ENCODE assay signal across 9 cellular contexts in genomic region chr7:37901236-37901827, GRCh38. TPM values are rescaled to one million over a fixed set of nuclear protein-coding genes. Genes with fewer than 3 reads are reported as not detected.
DNase-seq lines count a peak whose midpoint lies in the region; ATAC-seq, FAIRE-seq and TF ChIP-seq lines count a peak whose summit lies in the region.
"Had no signal": no experiment of that assay in that cellular context is flagged by ENCODE, and none has a peak within 500 bp of the region (broad histone marks: within the 10 kb centered on the region; RNA-seq: fewer than 3 reads in every experiment).

No MANE protein-coding gene starts in this region.

- H3K79me2 ChIP-seq in K562 (ENCODE audit: control insufficient read depth, insufficient read depth, low read length): no peaks in the 10 kb centered on the region

- TF ChIP-seq CTCF in K562 (IDR thresholded peaks at IDR 0.05 in 2 of 3, conservative IDR thresholded peaks at IDR 0.05 in 1 of 3; ENCODE audit: insufficient read depth in 2 of 3, low read depth in 1 of 3, low read length in 3 of 3): peak; percentile 50 to 80 (median 58); a peak in 5 of 6 replicates

- peak; percentile 87 for ATAC-seq in K562

- H3K4me3 ChIP-seq in K562: no peak overlapping the region
- H3K4me3 ChIP-seq: BLaER1 had no signal

- POLR2A ChIA-PET in K562 (lab: Yijun Ruan, JAX): interaction anchor here (0.8 kb wide), 1 partner anchor 208 kb away, joined by 3 read pairs; no protein-coding TSS in a partner anchor

- in situ Hi-C loops in K562 (cut with MboI): loop anchor here (5.0 to 10.0 kb wide), 2 partner anchors 321 to 453 kb away; no protein-coding TSS in a partner anchor

- BruUV-seq in K562 (replicated peaks; lab: Mats Ljungman, UMichigan): no TSS peak

- peaks cover 5 to 6% of the 10 kb centered on the region in 2 experiments; a peak in 3 of 5 replicates for H3K4me1 ChIP-seq in K562 (replicated peaks in 1 of 2; ENCODE audit: control insufficient read depth in 2 of 2, insufficient read depth in 2 of 2, low read length in 2 of 2)
- H3K4me1 ChIP-seq: BLaER1 had no signal

- FAIRE-seq in K562 (lab: Jason Lieb, UNC): peak; percentile 57

- CTCF ChIA-PET in K562 (lab: Yijun Ruan, JAX; ENCODE audit: low intra/inter-chr PET ratio): interaction anchor here (0.6 to 3.0 kb wide), 10 partner anchors 141 to 1412 kb away, joined by 3 to 31 read pairs (median 4); no protein-coding TSS in a partner anchor

- 0% methylated on average over 6 of the region's 6 CpGs for WGBS in K562 (ENCODE audit: insufficient coverage, low coverage, missing lambda C conversion rate)

- H2AFZ ChIP-seq in K562 (ENCODE audit: low read depth, low read length): 0 out of 2 replicates have a peak overlapping the region, but pooled peaks have one; percentile 15

- no peak overlapping the region for H3K4me2 ChIP-seq in K562 (ENCODE audit: insufficient read depth, low read length)
- H3K4me2 ChIP-seq: BLaER1 had no signal

- no peaks in the 10 kb centered on the region for H3K9me1 ChIP-seq in K562 (ENCODE audit: control insufficient read depth, insufficient read depth, low read length)

- no peaks in the 10 kb centered on the region for H3K27me3 ChIP-seq in K562 (ENCODE audit: control insufficient read depth in 2 of 2, insufficient read depth in 2 of 2, low read length in 2 of 2)
- H3K27me3 ChIP-seq: BLaER1 had no signal

- peak; percentile 2 to 53 (median 8) for DNase-seq in NCI-H1417 (lab: John Stamatoyannopoulos, UW)
- DNase-seq in NCI-H1417 treated with DMSO at 0.1 percent for 48 hours (lab: John Stamatoyannopoulos, UW): no peak
- DNase-seq in NCI-H1694 (lab: John Stamatoyannopoulos, UW): peak; percentile 15
- DNase-seq in K562 (ENCODE audit: extremely low read depth in 1 of 4, low spot score in 3 of 4): peak; percentile 37 to 58 (median 41)
- DNase-seq in kidney glomerular epithelial cell (lab: John Stamatoyannopoulos, UW): peak; percentile 51
- no peak for DNase-seq in NCI-H1436 (lab: John Stamatoyannopoulos, UW)
- DNase-seq in posterior cingulate gyrus: no peak
- no peak for DNase-seq in NCI-H2227 (lab: John Stamatoyannopoulos, UW; ENCODE audit: unreplicated experiment)

- intact Hi-C loops in K562 (cut with micrococcal nuclease) (loop anchor here (1.0 to 5.0 kb wide), 4 partner anchors 140 to 416 kb away; no protein-coding TSS in a partner anchor), posterior cingulate gyrus (cut with DNase I) (loop anchor here (5.0 to 10.0 kb wide), 3 partner anchors 206 to 473 kb away; no protein-coding TSS in a partner anchor)

- no peak for TF ChIP-seq POLR2A in K562 (conservative IDR thresholded peaks at IDR 0.05)

- no peaks in the 10 kb centered on the region; the same call in 1 of the 2 replicates for H4K20me1 ChIP-seq in K562 (replicated peaks; ENCODE audit: control insufficient read depth, insufficient read depth, low read length)
- H4K20me1 ChIP-seq: BLaER1 had no signal

- no peaks in the 10 kb centered on the region for H3K9me3 ChIP-seq in K562 (replicated peaks; ENCODE audit: control insufficient read depth, insufficient read depth, low read depth, low read length)
- H3K9me3 ChIP-seq: BLaER1 had no signal

- H3K9ac ChIP-seq in K562 (ENCODE audit: insufficient read depth in 1 of 2, low read depth in 2 of 2, low read length in 2 of 2): no peak overlapping the region
- H3K9ac ChIP-seq: BLaER1 had no signal

- no peak overlapping the region for H3K27ac ChIP-seq in K562 (ENCODE audit: extremely low read depth, low read depth, low read length)
- H3K27ac ChIP-seq: BLaER1 had no signal

- H3K36me3 ChIP-seq in K562 (ENCODE audit: control insufficient read depth, insufficient read depth, low read length): no peaks in the 10 kb centered on the region
- H3K36me3 ChIP-seq: BLaER1 had no signal

- peak; percentile 69 to 79 for TF ChIP-seq RAD21 in K562 (CRISPR knock-in tag; conservative IDR thresholded peaks at IDR 0.05 in 1 of 2, IDR thresholded peaks at IDR 0.05 in 1 of 2)

- TF ChIP-seq EP300 in K562 (IDR thresholded peaks at IDR 0.05; ENCODE audit: low read length): no peak

TF ChIP-seq in K562, 482 proteins besides CTCF, POLR2A, EP300 and RAD21 (continues in another document):
- TF ChIP-seq FOXJ2 (tag; IDR thresholded peaks at IDR 0.05) (no peak), FOXK2 (conservative IDR thresholded peaks at IDR 0.05 in 1 of 2, IDR thresholded peaks at IDR 0.05 in 1 of 2; ENCODE audit: low read depth in 2 of 2) (peak; percentile 17 to 34; a peak in 2 of 4 replicates), GTF2F1 (IDR thresholded peaks at IDR 0.05; ENCODE audit: low read depth, low read length) (no peak), ARID2 (IDR thresholded peaks at IDR 0.05) (peak; percentile 71), E4F1 (CRISPR knock-in tag; IDR thresholded peaks at IDR 0.05; ENCODE audit: borderline replicate concordance) (no peak)

RNA-seq across cellular contexts. Expression of gene SFRP4, which starts 15.3 kb away (rescaled TPM):
- total RNA-seq in K562 (2011; cell fraction: chromatin; rRNA removed; ENCODE audit: low replicate concordance): not detected in 2 replicates
- not detected in 2 replicates for total RNA-seq in K562 (2011; cell fraction: nucleolus; rRNA removed)
- total RNA-seq in K562 (2011; cell fraction: nucleoplasm; rRNA removed): not detected in 2 replicates
- total RNA-seq in K562 (2014; rRNA removed) (not detected in 2 replicates), K562 (2014; rRNA removed; fragmentation: Illumina TruSeq; extraction: Trizol) (not detected in 2 replicates), K562 (2015; rRNA removed; fragmentation: Illumina TruSeq; extraction: Trizol) (not detected in 2 replicates), K562 (2021) (not detected in 2 replicates)
- polyA plus RNA-seq in K562 (2011; rRNA removed) (not detected in 2 replicates), K562 (2014; fragmentation: Illumina TruSeq; extraction: Trizol) (not detected in 2 replicates), K562 (2014; fragmentation: Nextera tagmentation; extraction: Ambion mirVana) (not detected), K562 (2014; rRNA removed) (0.05 TPM in 1 of 2 replicates, not detected in the other)
- polyA plus RNA-seq in K562 (2011; cell fraction: cytosol; rRNA removed): not detected in 2 replicates
- polyA plus RNA-seq in K562 (2011; cell fraction: nucleus; rRNA removed): not detected in 2 replicates
- not detected in 2 replicates for polyA plus RNA-seq in K562 (2012)
- polyA minus RNA-seq in K562 (2011; rRNA and poly(A)+ RNA removed): not detected in 2 replicates
- polyA minus RNA-seq in K562 (2011; cell fraction: cytosol; rRNA and poly(A)+ RNA removed): not detected in 2 replicates
- polyA minus RNA-seq in K562 (2011; cell fraction: nucleus; rRNA and poly(A)+ RNA removed): not detected in 2 replicates

RNA-seq across cellular contexts. Expression of gene EPDR1, which starts 19.1 kb away (rescaled TPM):
- not detected in 2 replicates for total RNA-seq in K562 (2011; cell fraction: chromatin; rRNA removed; ENCODE audit: low replicate concordance)
- total RNA-seq in K562 (2011; cell fraction: nucleolus; rRNA removed): not detected in 2 replicates
- total RNA-seq in K562 (2011; cell fraction: nucleoplasm; rRNA removed): not detected in 2 replicates
- not detected in 2 replicates for total RNA-seq in K562 (2014; rRNA removed)
- not detected in 2 replicates for total RNA-seq in K562 (2014; rRNA removed; fragmentation: Illumina TruSeq; extraction: Trizol)
- not detected in 2 replicates for total RNA-seq in K562 (2015; rRNA removed; fragmentation: Illumina TruSeq; extraction: Trizol)
- 0.11 and 0.22 TPM in 2 replicates for total RNA-seq in K562 (2021)
- not detected in 2 replicates for polyA plus RNA-seq in K562 (2011; rRNA removed)
- not detected in 2 replicates for polyA plus RNA-seq in K562 (2011; cell fraction: cytosol; rRNA removed)
- not detected in 2 replicates for polyA plus RNA-seq in K562 (2011; cell fraction: nucleus; rRNA removed)
- not detected in 2 replicates for polyA plus RNA-seq in K562 (2012)
- not detected in 2 replicates for polyA plus RNA-seq in K562 (2014; fragmentation: Illumina TruSeq; extraction: Trizol)
- polyA plus RNA-seq in K562 (2014; fragmentation: Nextera tagmentation; extraction: Ambion mirVana): under 1 TPM in 1 of 2 experiments, not detected in 1; 0.01 TPM
- not detected in 2 replicates for polyA plus RNA-seq in K562 (2014; rRNA removed)
- not detected in 2 replicates for polyA minus RNA-seq in K562 (2011; rRNA and poly(A)+ RNA removed)
- polyA minus RNA-seq in K562 (2011; cell fraction: cytosol; rRNA and poly(A)+ RNA removed): not detected in 2 replicates
- not detected in 2 replicates for polyA minus RNA-seq in K562 (2011; cell fraction: nucleus; rRNA and poly(A)+ RNA removed)

RNA-seq across cellular contexts. Expression of gene NME8, which starts 52.9 kb away (rescaled TPM):
- total RNA-seq in K562 (2011; cell fraction: chromatin; rRNA removed; ENCODE audit: low replicate concordance): not detected in 2 replicates
- total RNA-seq in K562 (2011; cell fraction: nucleolus; rRNA removed): not detected in 2 replicates
- total RNA-seq in K562 (2011; cell fraction: nucleoplasm; rRNA removed): not detected in 2 replicates
- total RNA-seq in K562 (2014; rRNA removed) (not detected in 2 replicates), K562 (2014; rRNA removed; fragmentation: Illumina TruSeq; extraction: Trizol) (not detected in 2 replicates), K562 (2015; rRNA removed; fragmentation: Illumina TruSeq; extraction: Trizol) (not detected in 2 replicates), K562 (2021) (not detected in 2 replicates)
- polyA plus RNA-seq in K562 (2011; rRNA removed) (not detected in 2 replicates), K562 (2014; fragmentation: Illumina TruSeq; extraction: Trizol) (not detected in 2 replicates), K562 (2014; fragmentation: Nextera tagmentation; extraction: Ambion mirVana) (not detected), K562 (2014; rRNA removed) (not detected in 2 replicates)
- polyA plus RNA-seq in K562 (2011; cell fraction: cytosol; rRNA removed): not detected in 2 replicates
- not detected in 2 replicates for polyA plus RNA-seq in K562 (2011; cell fraction: nucleus; rRNA removed)
- not detected in 2 replicates for polyA plus RNA-seq in K562 (2012)
- polyA minus RNA-seq in K562 (2011; rRNA and poly(A)+ RNA removed): not detected in 2 replicates
- polyA minus RNA-seq in K562 (2011; cell fraction: cytosol; rRNA and poly(A)+ RNA removed): not detected in 2 replicates
- not detected in 2 replicates for polyA minus RNA-seq in K562 (2011; cell fraction: nucleus; rRNA and poly(A)+ RNA removed)

Comparison
In these comparisons a context has a peak if more than half of its experiments do, and no peak if none do; other contexts are left out.
1. DNase-seq: peak in NCI-H1417 (3 of 3), NCI-H1694 (single experiment), K562 (4 of 4) and kidney glomerular epithelial cell (single experiment); none in NCI-H1417 treated with DMSO at 0.1 percent for 48 hours (single experiment), NCI-H1436 (single experiment), posterior cingulate gyrus (0 of 10) and NCI-H2227 (single experiment).